7 cellular contexts compared by ENCODE assay signal in genomic region chr4:78612398-78613005, GRCh38.
DNase-seq lines count a peak whose midpoint lies in the region; TF ChIP-seq lines count a peak whose summit lies in the region.

No MANE protein-coding gene starts in this region.

- H3K4me3 ChIP-seq in OCI-LY3 (ENCODE audit: low read length) (no peak overlapping the region), endodermal cell (ENCODE audit: low read length) (no peak overlapping the region), neural progenitor cell (no peak overlapping the region)

- no peak overlapping the region for H3T11ph ChIP-seq in H9 (ENCODE audit: low read length)

- H3K36me3 Mint-ChIP-seq in H9 (ENCODE audit: insufficient read depth in 1 of 3, low read depth in 3 of 3) (no peaks in the 10 kb centered on the region), endodermal cell (ENCODE audit: low read depth) (no peaks in the 10 kb centered on the region), neural progenitor cell (no peaks in the 10 kb centered on the region)

- DNase-seq in G401 (ENCODE audit: low spot score): peak; percentile 23
- no peak for DNase-seq in H9
- no peak for DNase-seq in endodermal cell
- peak; percentile 54 for DNase-seq in midbrain (lab: John Stamatoyannopoulos, UW)
- no peak for DNase-seq in neural progenitor cell (ENCODE audit: low spot score)
- DNase-seq in NCI-H345 (lab: John Stamatoyannopoulos, UW): no peak

- no peak overlapping the region for H3K4me3 Mint-ChIP-seq in H9
- no peak overlapping the region for H3K4me3 Mint-ChIP-seq in endodermal cell
- no peak overlapping the region for H3K4me3 Mint-ChIP-seq in neural progenitor cell

- no peak overlapping the region for H2BK120ac ChIP-seq in H9 (ENCODE audit: low read depth, low read length, poor library complexity, severe bottlenecking)

- no peak overlapping the region for H2BK15ac ChIP-seq in H9 (ENCODE audit: low read depth, low read length)

- no peaks in the 10 kb centered on the region for H4K20me1 ChIP-seq in H9 (ENCODE audit: control insufficient read depth, insufficient read depth, insufficient read length)
- H4K20me1 ChIP-seq in OCI-LY3 (ENCODE audit: insufficient read depth, low read length): no peaks in the 10 kb centered on the region
- no peaks in the 10 kb centered on the region for H4K20me1 ChIP-seq in neural progenitor cell (ENCODE audit: low read depth)

- in situ Hi-C loops in G401 (cut with HindIII; ENCODE audit: low sequenced_read_pairs): no loop called here

- no peaks in the 10 kb centered on the region for H3K9me3 ChIP-seq in H9 (ENCODE audit: control insufficient read depth, low read depth, low read length)
- H3K9me3 ChIP-seq in OCI-LY3 (ENCODE audit: insufficient read depth, low read length): no peaks in the 10 kb centered on the region
- no peaks in the 10 kb centered on the region for H3K9me3 ChIP-seq in endodermal cell (ENCODE audit: control insufficient read depth, low read length)
- no peaks in the 10 kb centered on the region for H3K9me3 ChIP-seq in neural progenitor cell (ENCODE audit: low read depth)

- no peak overlapping the region for H2AK5ac ChIP-seq in H9 (ENCODE audit: insufficient read length, low read length)

- H2AFZ ChIP-seq in H9 (ENCODE audit: low read length) (no peak overlapping the region), OCI-LY3 (ENCODE audit: low read depth, low read length) (no peak overlapping the region), neural progenitor cell (replicated peaks) (no peak overlapping the region)

- no peak overlapping the region for H2BK5ac ChIP-seq in H9 (ENCODE audit: insufficient read length, low read length)

- no peak overlapping the region for H4K8ac ChIP-seq in H9 (replicated peaks; ENCODE audit: insufficient read length, low read depth, low read length)

- H3K79me2 ChIP-seq in H9 (ENCODE audit: insufficient read depth, low read length): no peaks in the 10 kb centered on the region
- H3K79me2 ChIP-seq in OCI-LY3 (ENCODE audit: low read length): no peaks in the 10 kb centered on the region
- no peaks in the 10 kb centered on the region for H3K79me2 ChIP-seq in neural progenitor cell (ENCODE audit: low read depth)

- H3K4ac ChIP-seq in H9 (ENCODE audit: low read depth, low read length): no peak overlapping the region

- H3K18ac ChIP-seq in H9 (ENCODE audit: insufficient read length, low read depth, low read length): no peak overlapping the region

- no peaks in the 10 kb centered on the region for H3K79me1 ChIP-seq in H9 (ENCODE audit: insufficient read depth, low read depth, low read length, poor library complexity, severe bottlenecking)

- no peak overlapping the region for H3K27ac ChIP-seq in H9 (ENCODE audit: insufficient read length, low read depth, low read length)
- H3K27ac ChIP-seq in OCI-LY3 (ENCODE audit: low read length): no peak overlapping the region
- no peak overlapping the region for H3K27ac ChIP-seq in endodermal cell (ENCODE audit: low read depth, low read length)
- H3K27ac ChIP-seq in neural progenitor cell: no peak overlapping the region

- H2BK20ac ChIP-seq in H9 (ENCODE audit: low read depth, low read length, poor library complexity, severe bottlenecking): no peak overlapping the region

- no peaks in the 10 kb centered on the region for H3F3A ChIP-seq in neural progenitor cell (ENCODE audit: low read depth)

- H3K4me1 Mint-ChIP-seq in H9: peaks cover 2% of the 10 kb centered on the region in 2 experiments; a peak in 1 of 4 replicates
- peaks cover 26% of the 10 kb centered on the region for H3K4me1 Mint-ChIP-seq in endodermal cell
- peaks cover 10% of the 10 kb centered on the region for H3K4me1 Mint-ChIP-seq in neural progenitor cell

- H3K27me3 ChIP-seq in H9 (ENCODE audit: insufficient read depth, low read length): no peaks in the 10 kb centered on the region
- no peaks in the 10 kb centered on the region for H3K27me3 ChIP-seq in OCI-LY3 (ENCODE audit: low read depth, low read length)
- H3K27me3 ChIP-seq in endodermal cell (ENCODE audit: control insufficient read depth, insufficient read depth, low read length, poor library complexity, severe bottlenecking): peaks cover under 1% of the 10 kb centered on the region
- H3K27me3 ChIP-seq in neural progenitor cell: no peaks in the 10 kb centered on the region

- H4K5ac ChIP-seq in H9 (ENCODE audit: insufficient read length, low read depth, low read length): no peak overlapping the region

- no peaks in the 10 kb centered on the region for H3K23me2 ChIP-seq in H9 (ENCODE audit: insufficient read length, low read depth, low read length, poor library complexity, severe bottlenecking)

- H3K27ac Mint-ChIP-seq in H9 (no peak overlapping the region), endodermal cell (no peak overlapping the region), neural progenitor cell (no peak overlapping the region)

- H3K9me3 Mint-ChIP-seq in H9 (no peaks in the 10 kb centered on the region), endodermal cell (peaks cover 3% of the 10 kb centered on the region), neural progenitor cell (no peaks in the 10 kb centered on the region)

- no peak overlapping the region for H3K14ac ChIP-seq in H9 (ENCODE audit: insufficient read depth, low read length)

- H3K56ac ChIP-seq in H9 (ENCODE audit: insufficient read length, low read depth, low read length): no peak overlapping the region

- whole genome bisulfite sequencing in H9 (ENCODE audit: extremely low coverage, insufficient read length, low lambda C conversion rate): no CpG with 5 or more reads among the region's 3 CpGs
- WGBS in endodermal cell (ENCODE audit: insufficient coverage in 1 of 2, insufficient read length in 1 of 2), 2 experiments: 81 to 86% methylated on average over 1 to 3 of the region's 3 CpGs

- H3K23ac ChIP-seq in H9 (ENCODE audit: insufficient read length, low read depth, low read length): no peak overlapping the region

- no peaks in the 10 kb centered on the region for H3K4me1 ChIP-seq in H9 (ENCODE audit: insufficient read depth, low read length)
- peaks cover 40% of the 10 kb centered on the region for H3K4me1 ChIP-seq in OCI-LY3 (ENCODE audit: low read length)
- peaks cover 3% of the 10 kb centered on the region for H3K4me1 ChIP-seq in endodermal cell (ENCODE audit: control insufficient read depth, insufficient read depth, low read length)
- no peaks in the 10 kb centered on the region for H3K4me1 ChIP-seq in neural progenitor cell

- H3K9ac ChIP-seq in H9 (ENCODE audit: extremely low read depth, insufficient read length, low read length): no peak overlapping the region
- no peak overlapping the region for H3K9ac ChIP-seq in OCI-LY3 (ENCODE audit: low read length)
- H3K9ac ChIP-seq in endodermal cell (ENCODE audit: extremely low read depth, low read length, poor library complexity, severe bottlenecking): no peak overlapping the region
- no peak overlapping the region for H3K9ac ChIP-seq in neural progenitor cell

- TF ChIP-seq CTCF in H9 (conservative IDR thresholded peaks at IDR 0.05) (peak; percentile 68), OCI-LY3 (IDR thresholded peaks at IDR 0.05; ENCODE audit: low read depth, low read length) (peak; percentile 85), endodermal cell (conservative IDR thresholded peaks at IDR 0.05) (peak; percentile 76), neural progenitor cell (IDR thresholded peaks at IDR 0.05) (no peak)

- no peak overlapping the region for H2BK12ac ChIP-seq in H9 (ENCODE audit: insufficient read length, low read depth, low read length)

- no peak overlapping the region for H4K91ac ChIP-seq in H9 (ENCODE audit: insufficient read length, low read depth, low read length)

- no peak overlapping the region for H3K4me2 ChIP-seq in H9 (ENCODE audit: insufficient read depth, insufficient read length, low read length)
- H3K4me2 ChIP-seq in OCI-LY3 (ENCODE audit: low read length): no peak overlapping the region
- H3K4me2 ChIP-seq in neural progenitor cell: no peak overlapping the region

- H3K36me3 ChIP-seq in OCI-LY3 (replicated peaks; ENCODE audit: low read depth, low read length): no peaks in the 10 kb centered on the region
- H3K36me3 ChIP-seq in endodermal cell (ENCODE audit: control insufficient read depth, insufficient read depth, low read length): peaks cover 41% of the 10 kb centered on the region
- no peaks in the 10 kb centered on the region for H3K36me3 ChIP-seq in neural progenitor cell

- H3K27me3 Mint-ChIP-seq in H9 (ENCODE audit: low read depth) (no peaks in the 10 kb centered on the region), endodermal cell (ENCODE audit: insufficient read depth) (peaks cover 11% of the 10 kb centered on the region), neural progenitor cell (ENCODE audit: insufficient read depth, low read depth) (peaks cover 4% of the 10 kb centered on the region)

Comparison
In these comparisons a context has a peak if more than half of its experiments do, and no peak if none do; other contexts are left out.
1. DNase-seq: peak in G401 (single experiment) and midbrain (single experiment); none in H9 (single experiment), endodermal cell (single experiment), neural progenitor cell (single experiment) and NCI-H345 (single experiment).